In the genomic region with DNA sequence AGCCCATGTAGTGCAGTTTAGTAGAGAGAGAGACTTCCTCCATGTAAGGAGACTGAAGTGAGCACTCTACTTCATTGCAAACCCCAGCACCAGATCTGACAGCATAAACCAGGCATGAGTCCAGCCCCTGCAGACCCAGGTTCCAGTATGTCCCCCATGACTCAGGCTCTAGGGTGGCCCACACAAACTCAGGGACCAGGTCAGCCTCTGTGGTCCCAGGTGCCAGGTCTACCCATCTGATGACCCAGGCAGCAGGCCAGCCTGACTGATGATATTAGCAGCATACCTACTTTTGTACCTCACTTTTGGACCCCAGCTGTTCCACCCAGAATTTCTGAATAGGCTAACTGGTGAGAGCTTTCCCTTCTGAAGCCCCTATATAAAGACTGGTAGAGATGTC, we compare ENCODE assay signal across 9 cellular contexts.
"Had no signal": no experiment of that assay in that cellular context is flagged by ENCODE, and none has a peak within 500 bp of the region (broad histone marks: within the 10 kb centered on the region; RNA-seq: fewer than 3 reads in every experiment).

No MANE protein-coding gene starts in this region.

- H3K9me3 ChIP-seq: HAP-1 had no signal

- H3K9ac ChIP-seq: GM23248 had no signal

- H3K4me3 ChIP-seq: GM23248, HAP-1 had no signal

- H3K4me1 ChIP-seq: HAP-1 had no signal

- H3K36me3 ChIP-seq: HAP-1 had no signal

- H3K27ac ChIP-seq: GM23248, HL-60 had no signal

- DNase-seq: GM23248, GOT3, H7, HFFc6, KBM-7 had no signal

- H2AFZ ChIP-seq: GM23248 had no signal

- ATAC-seq: HCT116, HepG2 had no signal
